In the genomic region with DNA sequence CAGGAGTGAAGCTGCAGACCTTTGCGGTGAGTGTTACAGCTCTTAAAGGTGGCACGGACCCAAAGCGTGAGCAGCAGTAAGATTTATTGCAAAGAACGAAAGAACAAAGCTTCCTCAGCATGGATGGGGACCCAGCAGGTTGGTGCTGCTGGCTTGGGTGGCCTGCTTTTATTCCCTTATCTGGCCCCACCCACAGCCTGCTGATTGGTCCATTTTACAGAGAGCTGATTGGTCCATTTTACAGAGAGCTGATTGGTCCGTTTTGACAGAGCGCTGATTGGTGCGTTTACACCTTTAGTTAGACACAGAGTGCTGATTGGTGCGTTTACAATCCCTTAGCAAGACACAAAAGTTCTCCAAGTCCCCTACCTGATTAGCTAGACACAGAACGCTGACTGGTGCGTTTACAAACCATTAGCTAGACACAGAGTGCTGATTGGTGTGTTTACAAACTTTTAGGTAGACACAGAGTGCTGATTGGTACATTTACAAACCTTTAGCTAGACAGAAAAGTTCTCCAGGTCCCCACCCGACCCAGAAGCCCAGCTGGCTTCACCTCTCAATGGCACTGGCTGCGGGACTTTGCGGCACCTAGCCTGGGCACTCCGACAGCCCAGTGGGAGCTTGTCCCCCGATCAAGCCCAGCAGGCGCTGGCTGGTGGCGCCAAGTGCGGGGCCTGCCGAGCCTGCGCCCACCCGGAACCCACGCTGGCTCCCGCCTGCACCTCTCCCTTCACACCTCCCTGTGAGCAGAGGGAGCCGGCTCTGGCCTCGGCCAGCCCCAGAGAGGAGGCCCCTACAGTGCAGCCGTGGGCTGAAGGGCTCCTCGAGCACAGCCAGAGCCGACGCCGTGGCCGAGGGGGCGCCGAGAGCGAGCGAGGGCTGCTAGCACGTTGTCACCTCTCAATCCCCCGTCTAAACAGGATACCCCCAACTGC, we compare ENCODE assay signal across 1 cellular context.
TF ChIP-seq lines count a peak whose summit lies in the region.

No MANE protein-coding gene starts in this region.

TF ChIP-seq in K562, 482 proteins besides CTCF, POLR2A, EP300 and RAD21:
- TF ChIP-seq MAFG (tag; conservative IDR thresholded peaks at IDR 0.05), result 0 out of 2 replicates have a peak, but pooled peaks have one; percentile 17
- peak; percentile 82 for TF ChIP-seq NFYB (IDR thresholded peaks at IDR 0.05; ENCODE audit: extremely low read depth, insufficient read length)
- peak; percentile 27; the same call in 1 of the 2 replicates for TF ChIP-seq POLR2G (IDR thresholded peaks at IDR 0.05; ENCODE audit: low read depth, low read length)
- TF ChIP-seq CC2D1A (IDR thresholded peaks at IDR 0.05), result 0 out of 2 replicates have a peak, but pooled peaks have one; percentile 19
- TF ChIP-seq RBM25 (IDR thresholded peaks at IDR 0.05; ENCODE audit: low read depth, low read length, severe bottlenecking), result peak; percentile 46
- peak; percentile 46 for TF ChIP-seq ZNF316 (IDR thresholded peaks at IDR 0.05)
